Comparison of ENCODE assay signal across 10 cellular contexts in genomic region chr12:47190271-47190750, GRCh38.
DNase-seq lines count a peak whose midpoint lies in the region; ATAC-seq lines count a peak whose summit lies in the region.
"Had no signal": no experiment of that assay in that cellular context is flagged by ENCODE, and none has a peak within 500 bp of the region (broad histone marks: within the 10 kb centered on the region; RNA-seq: fewer than 3 reads in every experiment).

No MANE protein-coding gene starts in this region.

- H3K27ac Mint-ChIP-seq in activated T-helper 1 cell treated with anti-CD3 and anti-CD28 coated beads, Interleukin-12 subunit alpha, Interleukin-12 subunit beta, Interleukin-2, Interleukin-4 antibody, amounts not matched to agents 30 ng/mL and 10 ng/mL and 1 ng/mL, durations not matched to agents 14 hours and 24 hours and 36 hours: peak overlapping the region; percentile 71
- peak overlapping the region; percentile 72 for H3K27ac Mint-ChIP-seq in memory B cell
- H3K27ac Mint-ChIP-seq: nephron progenitor cell had no signal

- H3K9me3 ChIP-seq in HUES64 (ENCODE audit: insufficient read depth, low read depth, low read length): no peaks in the 10 kb centered on the region
- H3K9me3 ChIP-seq: stomach had no signal

- no peaks in the 10 kb centered on the region for H3K27me3 Mint-ChIP-seq in activated T-helper 1 cell treated with anti-CD3 and anti-CD28 coated beads, Interleukin-12 subunit alpha, Interleukin-12 subunit beta, Interleukin-2, Interleukin-4 antibody, amounts not matched to agents 30 ng/mL and 10 ng/mL and 1 ng/mL, durations not matched to agents 14 hours and 24 hours and 36 hours (ENCODE audit: insufficient read depth)
- H3K27me3 Mint-ChIP-seq in memory B cell: no peaks in the 10 kb centered on the region

- peak overlapping the region; percentile 24 for H3K4me3 Mint-ChIP-seq in activated T-helper 1 cell treated with anti-CD3 and anti-CD28 coated beads, Interleukin-12 subunit alpha, Interleukin-12 subunit beta, Interleukin-2, Interleukin-4 antibody, amounts not matched to agents 30 ng/mL and 10 ng/mL and 1 ng/mL, durations not matched to agents 14 hours and 24 hours and 36 hours
- peak overlapping the region; percentile 32 for H3K4me3 Mint-ChIP-seq in memory B cell
- H3K4me3 Mint-ChIP-seq: nephron progenitor cell had no signal

- intact Hi-C loops in activated T-helper 1 cell treated with anti-CD3 and anti-CD28 coated beads, Interleukin-12 subunit alpha, Interleukin-12 subunit beta, Interleukin-2, Interleukin-4 antibody, amounts not matched to agents 30 ng/mL and 10 ng/mL and 1 ng/mL, durations not matched to agents 14 hours and 24 hours and 36 hours (cut with micrococcal nuclease): loop anchor here (1.0 to 5.0 kb wide), 3 partner anchors 22 to 79 kb away; no protein-coding TSS in a partner anchor

- peaks cover 49% of the 10 kb centered on the region for H3K4me1 ChIP-seq in HUES64 (ENCODE audit: insufficient read depth, low read length)

- ATAC-seq in memory B cell (ENCODE audit: low read depth) (no peak), GM18873 (IDR thresholded peaks at IDR 0.05; ENCODE audit: low FRiP score, unreplicated experiment) (no peak)

- DNase-seq in EH (ENCODE audit: low read depth): peak; percentile 52
- no peak for DNase-seq in activated T-helper 1 cell treated with anti-CD3 and anti-CD28 coated beads, Interleukin-12 subunit alpha, Interleukin-12 subunit beta, Interleukin-2, Interleukin-4 antibody, amounts not matched to agents 30 ng/mL and 10 ng/mL and 1 ng/mL, durations not matched to agents 14 hours and 24 hours and 36 hours (ENCODE audit: low spot score)
- DNase-seq in memory B cell (ENCODE audit: low spot score in 2 of 2): no peak
- no peak for DNase-seq in GM03348 (ENCODE audit: low spot score)
- no peak for DNase-seq in C1 segment of cervical spinal cord (lab: John Stamatoyannopoulos, UW)
- DNase-seq in DMS 273 treated with DMSO at 0.1 percent for 48 hours (lab: John Stamatoyannopoulos, UW): no peak
- DNase-seq: nephron progenitor cell, stomach had no signal

- no peaks in the 10 kb centered on the region for H3K36me3 ChIP-seq in HUES64 (ENCODE audit: insufficient read depth, low read length)
- H3K36me3 ChIP-seq: stomach had no signal

- H3K36me3 Mint-ChIP-seq in activated T-helper 1 cell treated with anti-CD3 and anti-CD28 coated beads, Interleukin-12 subunit alpha, Interleukin-12 subunit beta, Interleukin-2, Interleukin-4 antibody, amounts not matched to agents 30 ng/mL and 10 ng/mL and 1 ng/mL, durations not matched to agents 14 hours and 24 hours and 36 hours (ENCODE audit: low read depth): peaks cover 30% of the 10 kb centered on the region
- peaks cover 17% of the 10 kb centered on the region for H3K36me3 Mint-ChIP-seq in memory B cell

- no peaks in the 10 kb centered on the region for H3K9me3 Mint-ChIP-seq in activated T-helper 1 cell treated with anti-CD3 and anti-CD28 coated beads, Interleukin-12 subunit alpha, Interleukin-12 subunit beta, Interleukin-2, Interleukin-4 antibody, amounts not matched to agents 30 ng/mL and 10 ng/mL and 1 ng/mL, durations not matched to agents 14 hours and 24 hours and 36 hours
- no peaks in the 10 kb centered on the region for H3K9me3 Mint-ChIP-seq in memory B cell
- H3K9me3 Mint-ChIP-seq: nephron progenitor cell had no signal

- H3K9ac ChIP-seq in HUES64 (ENCODE audit: low read depth, low read length): no peak overlapping the region; the same call in 1 of the 2 replicates

- H3K27ac ChIP-seq in HUES64 (ENCODE audit: low read depth, low read length): peak overlapping the region; percentile 53
- H3K27ac ChIP-seq: stomach had no signal

- no peak overlapping the region for H3K4me3 ChIP-seq in HUES64 (ENCODE audit: low read length)
- H3K4me3 ChIP-seq: stomach had no signal

- no peaks in the 10 kb centered on the region for H3K27me3 ChIP-seq in HUES64 (ENCODE audit: insufficient read depth, low read length)
- H3K27me3 ChIP-seq: stomach had no signal

- peaks cover 69% of the 10 kb centered on the region for H3K4me1 Mint-ChIP-seq in activated T-helper 1 cell treated with anti-CD3 and anti-CD28 coated beads, Interleukin-12 subunit alpha, Interleukin-12 subunit beta, Interleukin-2, Interleukin-4 antibody, amounts not matched to agents 30 ng/mL and 10 ng/mL and 1 ng/mL, durations not matched to agents 14 hours and 24 hours and 36 hours (ENCODE audit: low read depth)
- peaks cover 56% of the 10 kb centered on the region for H3K4me1 Mint-ChIP-seq in memory B cell

- 54% methylated on average over 3 of the region's 3 CpGs for WGBS in HUES64
